8 cellular contexts compared by ENCODE assay signal in the genomic region with DNA sequence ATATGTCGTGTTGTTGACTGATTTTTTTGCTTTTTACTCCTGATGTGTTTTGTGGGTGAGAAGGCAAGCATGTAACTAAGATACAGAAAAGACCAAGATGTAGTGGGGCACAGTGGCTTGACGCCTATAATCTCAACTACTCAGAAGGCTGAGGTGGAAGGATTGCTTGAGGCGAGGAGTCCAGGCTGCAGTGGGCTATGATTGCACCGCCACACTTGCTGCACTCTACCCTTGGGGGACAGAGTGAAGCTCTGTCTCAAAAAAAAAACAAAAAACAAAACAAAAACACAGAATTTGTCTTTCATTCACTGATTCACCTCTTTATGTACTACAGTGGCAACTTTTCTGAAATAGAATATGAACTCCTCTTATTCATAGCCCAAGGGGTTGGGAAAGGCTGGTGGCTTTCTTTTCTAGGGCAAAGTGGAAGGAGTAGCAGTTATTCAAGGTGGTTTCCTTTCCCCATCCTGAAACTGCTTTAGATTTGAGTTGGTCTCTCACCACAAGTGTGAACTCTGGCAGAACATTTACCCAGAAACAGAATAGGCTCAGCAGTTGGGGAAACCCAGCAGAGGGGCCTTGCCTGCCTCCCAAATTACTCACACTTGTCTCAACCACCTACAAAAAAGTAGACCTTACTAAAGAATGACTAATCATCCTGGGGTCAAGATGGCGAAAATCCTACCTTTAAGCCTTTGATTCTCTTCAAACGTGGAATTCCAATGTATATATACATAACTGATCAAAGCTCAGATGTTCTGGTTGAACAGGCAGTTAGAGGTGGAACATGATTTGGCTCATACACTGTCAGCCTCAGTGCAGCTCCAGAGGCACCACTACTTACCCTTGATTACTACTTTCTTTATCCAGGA. TPM values are rescaled to one million over a fixed set of nuclear protein-coding genes. Genes with fewer than 3 reads are reported as not detected.
A peak's percentile ranks its signal among the peaks of the same experiment; 100 is the strongest.
DNase-seq lines count a peak whose midpoint lies in the region; ATAC-seq and TF ChIP-seq lines count a peak whose summit lies in the region.

No MANE protein-coding gene starts in this region.

- DNase-seq in activated CD4-positive, alpha-beta T cell treated with anti-CD3 and anti-CD28 coated beads, Interleukin-2, amount 10 ng/mL, durations not matched to agents 24 days and 14 days = peak; percentile 90
- DNase-seq in kidney tubule cell (ENCODE audit: low spot score) (peak; percentile 98), GM19238 (ENCODE audit: insufficient read length, low spot score) (no peak), DMS79 (lab: John Stamatoyannopoulos, UW) (no peak), left ventricle myocardium inferior (no peak)

- H3K4me3 ChIP-seq in left ventricle myocardium inferior = no peak overlapping the region

- intact Hi-C loops in activated CD4-positive, alpha-beta T cell treated with anti-CD3 and anti-CD28 coated beads, Interleukin-2, amount 10 ng/mL, durations not matched to agents 24 days and 14 days (cut with micrococcal nuclease) = loop anchor here (1.0 to 10.0 kb wide), 10 partner anchors 27 to 942 kb away; a partner anchor contains a TSS
- intact Hi-C loops in left ventricle myocardium inferior (cut with micrococcal nuclease) = no loop called here

- H3K27ac ChIP-seq in left ventricle myocardium inferior (replicated peaks) = no peak overlapping the region

- H3K36me3 Mint-ChIP-seq in activated CD4-positive, alpha-beta T cell treated with anti-CD3 and anti-CD28 coated beads, Interleukin-2, amount 10 ng/mL, durations not matched to agents 24 days and 14 days (ENCODE audit: low read depth) = peaks cover 73% of the 10 kb centered on the region

- peaks cover 76% of the 10 kb centered on the region for H3K4me1 Mint-ChIP-seq in activated CD4-positive, alpha-beta T cell treated with anti-CD3 and anti-CD28 coated beads, Interleukin-2, amount 10 ng/mL, durations not matched to agents 24 days and 14 days

- H3K4me3 Mint-ChIP-seq in activated CD4-positive, alpha-beta T cell treated with anti-CD3 and anti-CD28 coated beads, Interleukin-2, amount 10 ng/mL, durations not matched to agents 24 days and 14 days = peak overlapping the region; percentile 69

- no peaks in the 10 kb centered on the region for H3K27me3 ChIP-seq in left ventricle myocardium inferior (ENCODE audit: low read depth)

- peaks cover 21% of the 10 kb centered on the region for H3K36me3 ChIP-seq in left ventricle myocardium inferior

- no peak for TF ChIP-seq CTCF in left ventricle myocardium inferior (IDR thresholded peaks at IDR 0.05; ENCODE audit: borderline replicate concordance)

- no peaks in the 10 kb centered on the region for H3K9me3 ChIP-seq in left ventricle myocardium inferior (replicated peaks)

- H3K4me1 ChIP-seq in left ventricle myocardium inferior = peaks cover 67% of the 10 kb centered on the region

- no peaks in the 10 kb centered on the region for H3K27me3 Mint-ChIP-seq in activated CD4-positive, alpha-beta T cell treated with anti-CD3 and anti-CD28 coated beads, Interleukin-2, amount 10 ng/mL, durations not matched to agents 24 days and 14 days

- ATAC-seq in GM18909 (IDR thresholded peaks at IDR 0.05; ENCODE audit: poor library complexity, unreplicated experiment) (peak; percentile 84), HG03060 (IDR thresholded peaks at IDR 0.05; ENCODE audit: low read depth, unreplicated experiment) (peak; percentile 72), SK-N-SH treated with all-trans-retinoic acid at 6 μM for 48 hours (no peak)

- peak overlapping the region; percentile 94 for H3K27ac Mint-ChIP-seq in activated CD4-positive, alpha-beta T cell treated with anti-CD3 and anti-CD28 coated beads, Interleukin-2, amount 10 ng/mL, durations not matched to agents 24 days and 14 days

- H3K9me3 Mint-ChIP-seq in activated CD4-positive, alpha-beta T cell treated with anti-CD3 and anti-CD28 coated beads, Interleukin-2, amount 10 ng/mL, durations not matched to agents 24 days and 14 days = peaks cover 7% of the 10 kb centered on the region

TF ChIP-seq in SK-N-SH treated with all-trans-retinoic acid at 6 μM for 48 hours, 23 proteins besides CTCF, POLR2A, EP300 and RAD21 (continues in another document):
- TF ChIP-seq TCF4 (CRISPR knock-in tag; IDR thresholded peaks at IDR 0.05; ENCODE audit: borderline replicate concordance) (no peak), ZFP3 (CRISPR knock-in tag; IDR thresholded peaks at IDR 0.05) (no peak), PPARA (CRISPR knock-in tag; IDR thresholded peaks at IDR 0.05; ENCODE audit: borderline replicate concordance) (no peak), ISL1 (CRISPR knock-in tag; IDR thresholded peaks at IDR 0.05) (no peak), TOX (CRISPR knock-in tag; IDR thresholded peaks at IDR 0.05; ENCODE audit: borderline replicate concordance) (no peak), GLIS3 (CRISPR knock-in tag; IDR thresholded peaks at IDR 0.05) (no peak), ZC3H10 (CRISPR knock-in tag; IDR thresholded peaks at IDR 0.05) (no peak), SNAI2 (CRISPR knock-in tag; IDR thresholded peaks at IDR 0.05) (no peak), ZNF8 (CRISPR knock-in tag; IDR thresholded peaks at IDR 0.05) (no peak), ZFP30 (CRISPR knock-in tag; IDR thresholded peaks at IDR 0.05) (no peak), CSDC2 (CRISPR knock-in tag; IDR thresholded peaks at IDR 0.05) (no peak), ZNF565 (CRISPR knock-in tag; conservative IDR thresholded peaks at IDR 0.05; ENCODE audit: low read depth) (no peak), OSR1 (CRISPR knock-in tag; IDR thresholded peaks at IDR 0.05) (no peak), RARB (CRISPR knock-in tag; IDR thresholded peaks at IDR 0.05) (no peak)
- TF ChIP-seq, protein P1, sequence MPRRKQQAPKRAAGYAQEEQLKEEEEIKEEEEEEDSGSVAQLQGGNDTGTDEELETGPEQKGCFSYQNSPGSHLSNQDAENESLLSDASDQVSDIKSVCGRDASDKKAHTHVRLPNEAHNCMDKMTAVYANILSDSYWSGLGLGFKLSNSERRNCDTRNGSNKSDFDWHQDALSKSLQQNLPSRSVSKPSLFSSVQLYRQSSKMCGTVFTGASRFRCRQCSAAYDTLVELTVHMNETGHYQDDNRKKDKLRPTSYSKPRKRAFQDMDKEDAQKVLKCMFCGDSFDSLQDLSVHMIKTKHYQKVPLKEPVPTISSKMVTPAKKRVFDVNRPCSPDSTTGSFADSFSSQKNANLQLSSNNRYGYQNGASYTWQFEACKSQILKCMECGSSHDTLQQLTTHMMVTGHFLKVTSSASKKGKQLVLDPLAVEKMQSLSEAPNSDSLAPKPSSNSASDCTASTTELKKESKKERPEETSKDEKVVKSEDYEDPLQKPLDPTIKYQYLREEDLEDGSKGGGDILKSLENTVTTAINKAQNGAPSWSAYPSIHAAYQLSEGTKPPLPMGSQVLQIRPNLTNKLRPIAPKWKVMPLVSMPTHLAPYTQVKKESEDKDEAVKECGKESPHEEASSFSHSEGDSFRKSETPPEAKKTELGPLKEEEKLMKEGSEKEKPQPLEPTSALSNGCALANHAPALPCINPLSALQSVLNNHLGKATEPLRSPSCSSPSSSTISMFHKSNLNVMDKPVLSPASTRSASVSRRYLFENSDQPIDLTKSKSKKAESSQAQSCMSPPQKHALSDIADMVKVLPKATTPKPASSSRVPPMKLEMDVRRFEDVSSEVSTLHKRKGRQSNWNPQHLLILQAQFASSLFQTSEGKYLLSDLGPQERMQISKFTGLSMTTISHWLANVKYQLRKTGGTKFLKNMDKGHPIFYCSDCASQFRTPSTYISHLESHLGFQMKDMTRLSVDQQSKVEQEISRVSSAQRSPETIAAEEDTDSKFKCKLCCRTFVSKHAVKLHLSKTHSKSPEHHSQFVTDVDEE (CRISPR knock-in tag; IDR thresholded peaks at IDR 0.05) = no peak
- TF ChIP-seq, protein P2, sequence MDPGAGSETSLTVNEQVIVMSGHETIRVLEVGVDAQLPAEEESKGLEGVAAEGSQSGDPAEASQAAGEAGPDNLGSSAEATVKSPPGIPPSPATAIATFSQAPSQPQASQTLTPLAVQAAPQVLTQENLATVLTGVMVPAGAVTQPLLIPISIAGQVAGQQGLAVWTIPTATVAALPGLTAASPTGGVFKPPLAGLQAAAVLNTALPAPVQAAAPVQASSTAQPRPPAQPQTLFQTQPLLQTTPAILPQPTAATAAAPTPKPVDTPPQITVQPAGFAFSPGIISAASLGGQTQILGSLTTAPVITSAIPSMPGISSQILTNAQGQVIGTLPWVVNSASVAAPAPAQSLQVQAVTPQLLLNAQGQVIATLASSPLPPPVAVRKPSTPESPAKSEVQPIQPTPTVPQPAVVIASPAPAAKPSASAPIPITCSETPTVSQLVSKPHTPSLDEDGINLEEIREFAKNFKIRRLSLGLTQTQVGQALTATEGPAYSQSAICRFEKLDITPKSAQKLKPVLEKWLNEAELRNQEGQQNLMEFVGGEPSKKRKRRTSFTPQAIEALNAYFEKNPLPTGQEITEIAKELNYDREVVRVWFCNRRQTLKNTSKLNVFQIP (CRISPR knock-in tag; IDR thresholded peaks at IDR 0.05; ENCODE audit: borderline replicate concordance, low read depth) = no peak
- TF ChIP-seq, protein P3, sequence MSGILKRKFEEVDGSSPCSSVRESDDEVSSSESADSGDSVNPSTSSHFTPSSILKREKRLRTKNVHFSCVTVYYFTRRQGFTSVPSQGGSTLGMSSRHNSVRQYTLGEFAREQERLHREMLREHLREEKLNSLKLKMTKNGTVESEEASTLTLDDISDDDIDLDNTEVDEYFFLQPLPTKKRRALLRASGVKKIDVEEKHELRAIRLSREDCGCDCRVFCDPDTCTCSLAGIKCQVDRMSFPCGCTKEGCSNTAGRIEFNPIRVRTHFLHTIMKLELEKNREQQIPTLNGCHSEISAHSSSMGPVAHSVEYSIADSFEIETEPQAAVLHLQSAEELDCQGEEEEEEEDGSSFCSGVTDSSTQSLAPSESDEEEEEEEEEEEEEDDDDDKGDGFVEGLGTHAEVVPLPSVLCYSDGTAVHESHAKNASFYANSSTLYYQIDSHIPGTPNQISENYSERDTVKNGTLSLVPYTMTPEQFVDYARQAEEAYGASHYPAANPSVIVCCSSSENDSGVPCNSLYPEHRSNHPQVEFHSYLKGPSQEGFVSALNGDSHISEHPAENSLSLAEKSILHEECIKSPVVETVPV (CRISPR knock-in tag; IDR thresholded peaks at IDR 0.05) = no peak
- TF ChIP-seq, protein P4, sequence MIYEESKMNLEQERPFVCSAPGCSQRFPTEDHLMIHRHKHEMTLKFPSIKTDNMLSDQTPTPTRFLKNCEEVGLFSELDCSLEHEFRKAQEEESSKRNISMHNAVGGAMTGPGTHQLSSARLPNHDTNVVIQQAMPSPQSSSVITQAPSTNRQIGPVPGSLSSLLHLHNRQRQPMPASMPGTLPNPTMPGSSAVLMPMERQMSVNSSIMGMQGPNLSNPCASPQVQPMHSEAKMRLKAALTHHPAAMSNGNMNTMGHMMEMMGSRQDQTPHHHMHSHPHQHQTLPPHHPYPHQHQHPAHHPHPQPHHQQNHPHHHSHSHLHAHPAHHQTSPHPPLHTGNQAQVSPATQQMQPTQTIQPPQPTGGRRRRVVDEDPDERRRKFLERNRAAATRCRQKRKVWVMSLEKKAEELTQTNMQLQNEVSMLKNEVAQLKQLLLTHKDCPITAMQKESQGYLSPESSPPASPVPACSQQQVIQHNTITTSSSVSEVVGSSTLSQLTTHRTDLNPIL (CRISPR knock-in tag; IDR thresholded peaks at IDR 0.05; ENCODE audit: low read depth) = no peak

RNA-seq across cellular contexts. Expression of a gene that starts 6.5 kb away (rescaled TPM):
- total RNA-seq in activated CD4-positive, alpha-beta T cell treated with anti-CD3 and anti-CD28 coated beads, Interleukin-2, amount 10 ng/mL, durations not matched to agents 24 days and 14 days = 91.2 and 97.2 TPM in 2 replicates
- 27.8 TPM for total RNA-seq in left ventricle myocardium inferior

Comparison
In these comparisons a context has a peak if more than half of its experiments do, and no peak if none do; other contexts are left out.
1. DNase-seq: peak in activated CD4-positive, alpha-beta T cell treated with anti-CD3 and anti-CD28 coated beads, Interleukin-2, amount 10 ng/mL, durations not matched to agents 24 days and 14 days (single experiment) and kidney tubule cell (single experiment); none in GM19238 (single experiment), DMS79 (single experiment) and left ventricle myocardium inferior (single experiment).